ENCODE assay signal across 8 cellular contexts in genomic region chr5:141877478-141878185, GRCh38. TPM values are rescaled to one million over a fixed set of nuclear protein-coding genes. Genes with fewer than 3 reads are reported as not detected.
DNase-seq lines count a peak whose midpoint lies in the region; ATAC-seq, FAIRE-seq and TF ChIP-seq lines count a peak whose summit lies in the region.

No MANE protein-coding gene starts in this region.

- no peak for FAIRE-seq in HTR-8/SVneo (lab: Jason Lieb, UNC)

- peak; percentile 44 for DNase-seq in activated CD4-positive, alpha-beta memory T cell treated with anti-CD3 and anti-CD28 coated beads for 36 hours
- DNase-seq in activated CD4-positive, alpha-beta memory T cell treated with anti-CD3 and anti-CD28 coated beads, Interleukin-2, amount 10 ng/mL, durations not matched to agents 7 days and 5 days = no peak
- DNase-seq in activated T-cell treated with anti-CD3 and anti-CD28 coated beads for 4 hours = peak; percentile 16
- DNase-seq in fibroblast of pulmonary artery (ENCODE audit: low read depth) = peak; percentile 21
- DNase-seq in prostate gland (ENCODE audit: low spot score) = peak; percentile 33
- DNase-seq in HTR-8/SVneo (ENCODE audit: insufficient read length, low spot score) = no peak
- no peak for DNase-seq in GM20000 (ENCODE audit: low spot score)

- TF ChIP-seq POLR2A in prostate gland (IDR thresholded peaks at IDR 0.05) = no peak

- TF ChIP-seq CTCF in fibroblast of pulmonary artery (IDR thresholded peaks at IDR 0.05; ENCODE audit: low read length, missing control alignments) (no peak), prostate gland (IDR thresholded peaks at IDR 0.05) (no peak), GM20000 (IDR thresholded peaks at IDR 0.05; ENCODE audit: extremely low read depth, missing control alignments) (no peak)

- peak overlapping the region; percentile 49 for H3K4me3 Mint-ChIP-seq in activated CD4-positive, alpha-beta memory T cell treated with anti-CD3 and anti-CD28 coated beads for 36 hours
- H3K4me3 Mint-ChIP-seq in activated CD4-positive, alpha-beta memory T cell treated with anti-CD3 and anti-CD28 coated beads, Interleukin-2, amount 10 ng/mL, durations not matched to agents 7 days and 5 days = no peak overlapping the region

- no peaks in the 10 kb centered on the region for H3K36me3 ChIP-seq in prostate gland

- H3K9me3 ChIP-seq in prostate gland = no peaks in the 10 kb centered on the region

- ATAC-seq in HG03039 (IDR thresholded peaks at IDR 0.05; ENCODE audit: unreplicated experiment) = no peak

- POLR2A ChIA-PET in activated CD4-positive, alpha-beta memory T cell treated with anti-CD3 and anti-CD28 coated beads for 36 hours (lab: Charles Lee) = interaction anchor here (3.1 kb wide), 1 partner anchor 185 kb away, joined by 19 read pairs; no protein-coding TSS in a partner anchor
- POLR2A ChIA-PET in activated CD4-positive, alpha-beta memory T cell treated with anti-CD3 and anti-CD28 coated beads, Interleukin-2, amount 10 ng/mL, durations not matched to agents 7 days and 5 days (lab: Charles Lee) = interaction anchor here (0.9 to 4.7 kb wide), 5 partner anchors 28 to 185 kb away, joined by 3 to 33 read pairs (median 7); partner anchors contain the start of gene PCDH12

- CTCF ChIA-PET in activated CD4-positive, alpha-beta memory T cell treated with anti-CD3 and anti-CD28 coated beads for 36 hours (lab: Charles Lee) = interaction anchor here (1.0 to 7.7 kb wide), 16 partner anchors 13 to 311 kb away, joined by 3 to 263 read pairs (median 8); partner anchors contain the start of genes DELE1 and PCDH12
- CTCF ChIA-PET in activated CD4-positive, alpha-beta memory T cell treated with anti-CD3 and anti-CD28 coated beads, Interleukin-2, amount 10 ng/mL, durations not matched to agents 7 days and 5 days (lab: Charles Lee) = interaction anchor here (0.6 to 8.7 kb wide), 8 partner anchors 38 to 212 kb away, joined by 3 to 157 read pairs (median 24); partner anchors contain the start of genes DELE1 and PCDH12

- H3K9me3 Mint-ChIP-seq in activated CD4-positive, alpha-beta memory T cell treated with anti-CD3 and anti-CD28 coated beads for 36 hours = no peaks in the 10 kb centered on the region
- H3K9me3 Mint-ChIP-seq in activated CD4-positive, alpha-beta memory T cell treated with anti-CD3 and anti-CD28 coated beads, Interleukin-2, amount 10 ng/mL, durations not matched to agents 7 days and 5 days = no peaks in the 10 kb centered on the region

- H3K4me1 ChIP-seq in prostate gland (replicated peaks) = peaks cover 3% of the 10 kb centered on the region

- peaks cover under 1% of the 10 kb centered on the region for H3K27me3 ChIP-seq in prostate gland (replicated peaks; ENCODE audit: insufficient read depth)

- H3K36me3 Mint-ChIP-seq in activated CD4-positive, alpha-beta memory T cell treated with anti-CD3 and anti-CD28 coated beads for 36 hours = no peaks in the 10 kb centered on the region
- H3K36me3 Mint-ChIP-seq in activated CD4-positive, alpha-beta memory T cell treated with anti-CD3 and anti-CD28 coated beads, Interleukin-2, amount 10 ng/mL, durations not matched to agents 7 days and 5 days (ENCODE audit: low read depth) = peaks cover 2% of the 10 kb centered on the region

- H3K27ac Mint-ChIP-seq in activated CD4-positive, alpha-beta memory T cell treated with anti-CD3 and anti-CD28 coated beads for 36 hours = no peak overlapping the region
- H3K27ac Mint-ChIP-seq in activated CD4-positive, alpha-beta memory T cell treated with anti-CD3 and anti-CD28 coated beads, Interleukin-2, amount 10 ng/mL, durations not matched to agents 7 days and 5 days = no peak overlapping the region

- H3K4me1 Mint-ChIP-seq in activated CD4-positive, alpha-beta memory T cell treated with anti-CD3 and anti-CD28 coated beads for 36 hours (ENCODE audit: low read depth) = peaks cover 21% of the 10 kb centered on the region
- peaks cover 26% of the 10 kb centered on the region for H3K4me1 Mint-ChIP-seq in activated CD4-positive, alpha-beta memory T cell treated with anti-CD3 and anti-CD28 coated beads, Interleukin-2, amount 10 ng/mL, durations not matched to agents 7 days and 5 days

- peak overlapping the region; percentile 86 to 95 for H3K27ac ChIP-seq in prostate gland

- peak overlapping the region; percentile 59 for H3K4me3 ChIP-seq in fibroblast of pulmonary artery (replicated peaks; ENCODE audit: low read depth, low read length)
- H3K4me3 ChIP-seq in prostate gland = peak overlapping the region; percentile 78 to 88

- under 1% methylated on average over 54 of the region's 55 CpGs for WGBS in prostate gland

- intact Hi-C loops in activated CD4-positive, alpha-beta memory T cell treated with anti-CD3 and anti-CD28 coated beads for 36 hours (cut with micrococcal nuclease) = loop anchor here (2.0 kb wide), 1 partner anchor 83 kb away; no protein-coding TSS in a partner anchor
- intact Hi-C loops in prostate gland (cut with DNase I) = loop anchor here (2.0 to 5.0 kb wide), 3 partner anchors 85 to 185 kb away; no protein-coding TSS in a partner anchor

- peaks cover 73% of the 10 kb centered on the region for H3K27me3 Mint-ChIP-seq in activated CD4-positive, alpha-beta memory T cell treated with anti-CD3 and anti-CD28 coated beads for 36 hours
- peaks cover 83% of the 10 kb centered on the region for H3K27me3 Mint-ChIP-seq in activated CD4-positive, alpha-beta memory T cell treated with anti-CD3 and anti-CD28 coated beads, Interleukin-2, amount 10 ng/mL, durations not matched to agents 7 days and 5 days

RNA-seq across cellular contexts. Expression of gene PCDH1, which starts 0.6 kb away (rescaled TPM):
- total RNA-seq in activated CD4-positive, alpha-beta memory T cell treated with anti-CD3 and anti-CD28 coated beads for 36 hours = not detected
- total RNA-seq in activated CD4-positive, alpha-beta memory T cell treated with anti-CD3 and anti-CD28 coated beads, Interleukin-2, amount 10 ng/mL, durations not matched to agents 7 days and 5 days = not detected
- 10 to 100 TPM; 49.2 to 81.1 TPM for total RNA-seq in prostate gland

RNA-seq across cellular contexts. Expression of gene DELE1, which starts 46.0 kb away (rescaled TPM):
- total RNA-seq in activated CD4-positive, alpha-beta memory T cell treated with anti-CD3 and anti-CD28 coated beads for 36 hours = 10 to 100 TPM; 49.3 to 51.5 TPM
- 10 to 100 TPM; 73.4 to 80.7 TPM for total RNA-seq in activated CD4-positive, alpha-beta memory T cell treated with anti-CD3 and anti-CD28 coated beads, Interleukin-2, amount 10 ng/mL, durations not matched to agents 7 days and 5 days
- 10 to 100 TPM; 66.7 to 98.1 TPM for total RNA-seq in prostate gland

Comparison
In these comparisons a context has a peak if more than half of its experiments do, and no peak if none do; other contexts are left out.
1. DNase-seq: peak in activated CD4-positive, alpha-beta memory T cell treated with anti-CD3 and anti-CD28 coated beads for 36 hours (single experiment), activated T-cell treated with anti-CD3 and anti-CD28 coated beads for 4 hours (single experiment), fibroblast of pulmonary artery (single experiment) and prostate gland (single experiment); none in activated CD4-positive, alpha-beta memory T cell treated with anti-CD3 and anti-CD28 coated beads, Interleukin-2, amount 10 ng/mL, durations not matched to agents 7 days and 5 days (single experiment), HTR-8/SVneo (single experiment) and GM20000 (single experiment).
2. RNA of gene PCDH1, which starts 0.6 kb away (total RNA-seq): 49.2 to 81.1 TPM in prostate gland; not detected in activated CD4-positive, alpha-beta memory T cell treated with anti-CD3 and anti-CD28 coated beads for 36 hours and not detected in activated CD4-positive, alpha-beta memory T cell treated with anti-CD3 and anti-CD28 coated beads, Interleukin-2, amount 10 ng/mL, durations not matched to agents 7 days and 5 days; every median in the first group is over 10 times any median in the second.